Comparison of ENCODE assay signal across 1 cellular context in genomic region chr3:142888484-142889262, GRCh38.
TF ChIP-seq lines count a peak whose summit lies in the region.

Gene PCOLCE2, minus strand, starts transcription at chr3:142889083. Its CDS starts 187 bp downstream, at chr3:142888896.

TF ChIP-seq in K562, 482 proteins besides CTCF, POLR2A, EP300 and RAD21 (continued from another document):
- no peak for TF ChIP-seq E2F5 (CRISPR knock-in tag; IDR thresholded peaks at IDR 0.05)
- no peak for TF ChIP-seq ZBTB49 (CRISPR knock-in tag; IDR thresholded peaks at IDR 0.05; ENCODE audit: borderline replicate concordance)
- peak; percentile 19; the same call in 1 of the 2 replicates for TF ChIP-seq MYC (IDR thresholded peaks at IDR 0.05; ENCODE audit: low read depth, low read length)
- no peak for TF ChIP-seq MYC (CRISPR knock-in tag; IDR thresholded peaks at IDR 0.05; ENCODE audit: borderline replicate concordance, low read depth)
- no peak for TF ChIP-seq PREB (CRISPR knock-in tag; IDR thresholded peaks at IDR 0.05)
- TF ChIP-seq PHF8 (IDR thresholded peaks at IDR 0.05; ENCODE audit: borderline replicate concordance, low read length): peak; percentile 20; the same call in 1 of the 2 replicates
- no peak for TF ChIP-seq ZMIZ1 (IDR thresholded peaks at IDR 0.05; ENCODE audit: low read depth in 2 of 2, low read length in 2 of 2)
- no peak for TF ChIP-seq TCF7L2 (IDR thresholded peaks at IDR 0.05; ENCODE audit: low read depth, low read length)
- peak; percentile 91 for TF ChIP-seq MAX (CRISPR knock-in tag; IDR thresholded peaks at IDR 0.05)
- TF ChIP-seq HNRNPUL1 (IDR thresholded peaks at IDR 0.05; ENCODE audit: low read length): no peak
- TF ChIP-seq ZNF79 (CRISPR knock-in tag; IDR thresholded peaks at IDR 0.05; ENCODE audit: low read depth): no peak
- peak; percentile 63 for TF ChIP-seq RBFOX2 (IDR thresholded peaks at IDR 0.05; ENCODE audit: low read depth, low read length)
- 0 out of 2 replicates have a peak, but pooled peaks have one; percentile 48 for TF ChIP-seq FOXP1 (CRISPR knock-in tag; IDR thresholded peaks at IDR 0.05)
- TF ChIP-seq ZNF311 (CRISPR knock-in tag; IDR thresholded peaks at IDR 0.05): no peak
- peak in 1 of 2 experiments; percentile 11; a peak in 2 of 4 replicates for TF ChIP-seq NRF1 (conservative IDR thresholded peaks at IDR 0.05 in 1 of 2, IDR thresholded peaks at IDR 0.05 in 1 of 2)
- TF ChIP-seq PRDM10 (IDR thresholded peaks at IDR 0.05; ENCODE audit: partially characterized antibody): peak; percentile 60
- TF ChIP-seq SIN3B (IDR thresholded peaks at IDR 0.05; ENCODE audit: low read depth): no peak
- peak; percentile 60; the same call in 1 of the 2 replicates for TF ChIP-seq ZBTB7A (IDR thresholded peaks at IDR 0.05; ENCODE audit: borderline replicate concordance, control insufficient read depth, low read depth, low read length)
- no peak for TF ChIP-seq NR0B1 (IDR thresholded peaks at IDR 0.05; ENCODE audit: partially characterized antibody)
- TF ChIP-seq SIN3A (IDR thresholded peaks at IDR 0.05; ENCODE audit: borderline replicate concordance in 2 of 2, control insufficient read depth in 1 of 2, low read depth in 2 of 2, low read length in 2 of 2): no peak
- no peak for TF ChIP-seq NBN (IDR thresholded peaks at IDR 0.05; ENCODE audit: low read depth)
- no peak for TF ChIP-seq AFF1 (IDR thresholded peaks at IDR 0.05; ENCODE audit: low read depth in 1 of 2, partially characterized antibody in 2 of 2)
- no peak for TF ChIP-seq SREBF1 (IDR thresholded peaks at IDR 0.05; ENCODE audit: borderline replicate concordance, low read depth, low read length)
- no peak for TF ChIP-seq MLLT1 (IDR thresholded peaks at IDR 0.05)
- no peak for TF ChIP-seq FOSL1 (tag; conservative IDR thresholded peaks at IDR 0.05)
- TF ChIP-seq PKNOX1 (IDR thresholded peaks at IDR 0.05): no peak
- no peak for TF ChIP-seq RCOR1 (IDR thresholded peaks at IDR 0.05; ENCODE audit: borderline replicate concordance in 1 of 2, low read depth in 2 of 2, low read length in 2 of 2)
- no peak for TF ChIP-seq TAL1 (IDR thresholded peaks at IDR 0.05)
- TF ChIP-seq L3MBTL2 (IDR thresholded peaks at IDR 0.05): peak; percentile 69
- TF ChIP-seq ZNF511 (CRISPR knock-in tag; IDR thresholded peaks at IDR 0.05): peak; percentile 43; the same call in 1 of the 2 replicates
- no peak for TF ChIP-seq FUS (optimal IDR thresholded peaks at IDR 0.05; ENCODE audit: low read depth, low read length)
- TF ChIP-seq CBFA2T2 (conservative IDR thresholded peaks at IDR 0.05): no peak
- 0 out of 2 replicates have a peak, but pooled peaks have one; percentile 65 for TF ChIP-seq HNRNPL (IDR thresholded peaks at IDR 0.05; ENCODE audit: low read depth, low read length)
- TF ChIP-seq PCBP1 (IDR thresholded peaks at IDR 0.05; ENCODE audit: low read depth, low read length, poor library complexity, severe bottlenecking): peak; percentile 68
- no peak for TF ChIP-seq ZBTB8A (IDR thresholded peaks at IDR 0.05; ENCODE audit: partially characterized antibody)
- 0 out of 2 replicates have a peak, but pooled peaks have one; percentile 52 for TF ChIP-seq ZNF431 (CRISPR knock-in tag; IDR thresholded peaks at IDR 0.05)
